In the genomic region with DNA sequence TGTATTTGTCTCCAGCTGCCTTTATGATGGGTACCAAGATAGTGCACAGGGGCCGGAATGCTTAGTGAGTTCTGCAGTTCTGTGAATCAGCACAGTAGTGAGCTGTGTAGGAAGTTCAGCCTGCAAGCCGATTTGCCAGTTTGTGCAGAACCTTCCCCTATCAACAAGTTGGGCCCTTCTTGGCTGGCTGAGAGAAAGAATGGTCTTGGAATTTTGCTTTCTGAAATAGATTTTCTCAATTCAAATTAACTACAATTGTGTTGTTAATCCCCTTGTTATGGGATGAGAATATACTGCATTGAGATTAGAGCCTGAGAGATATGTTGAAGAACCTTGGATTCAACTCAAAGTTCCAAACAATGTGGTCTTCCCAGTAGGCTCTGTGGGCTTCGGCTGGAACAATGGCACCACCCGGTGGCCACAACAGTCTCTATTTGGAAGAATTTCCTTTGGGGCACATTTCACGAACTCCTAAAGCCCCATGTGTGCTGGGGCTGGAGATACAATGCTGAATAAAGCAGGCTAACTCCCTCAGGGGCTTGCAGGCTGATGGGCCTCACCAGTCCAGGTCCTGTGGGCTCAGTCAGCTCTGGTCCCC, we compare ENCODE assay signal across 8 cellular contexts. TPM values are rescaled to one million over a fixed set of nuclear protein-coding genes. Genes with fewer than 3 reads are reported as not detected.
DNase-seq lines count a peak whose midpoint lies in the region; ATAC-seq and TF ChIP-seq lines count a peak whose summit lies in the region.

No MANE protein-coding gene starts in this region.

- TF ChIP-seq POLR2A in breast epithelium (IDR thresholded peaks at IDR 0.05) = no peak
- no peak for TF ChIP-seq POLR2A in vagina (IDR thresholded peaks at IDR 0.05)

- peak in 2 of 3 donors; percentile 24 to 60 for TF ChIP-seq CTCF in breast epithelium (IDR thresholded peaks at IDR 0.05)
- TF ChIP-seq CTCF in vagina (IDR thresholded peaks at IDR 0.05) = peak; percentile 12 to 60 (median 31)

- H3K36me3 ChIP-seq in breast epithelium (no peaks in the 10 kb centered on the region), vagina (no peaks in the 10 kb centered on the region)

- H3K9me3 ChIP-seq in breast epithelium = no peaks in the 10 kb centered on the region
- no peaks in the 10 kb centered on the region for H3K9me3 ChIP-seq in vagina

- no peaks in the 10 kb centered on the region for H3K4me1 ChIP-seq in breast epithelium
- no peaks in the 10 kb centered on the region for H3K4me1 ChIP-seq in vagina

- H3K27ac ChIP-seq in breast epithelium (no peak overlapping the region), vagina (no peak overlapping the region)

- ATAC-seq in GM21529 (IDR thresholded peaks at IDR 0.05; ENCODE audit: unreplicated experiment) = peak; percentile 52

- DNase-seq in CD1c-positive myeloid dendritic cell (ENCODE audit: extremely low spot score) (peak; percentile 23), NCI-H2227 (lab: John Stamatoyannopoulos, UW; ENCODE audit: unreplicated experiment) (peak; percentile 55), breast epithelium (ENCODE audit: low spot score in 2 of 2) (no peak), kidney glomerular epithelial cell (lab: John Stamatoyannopoulos, UW) (peak; percentile 27), vagina (ENCODE audit: extremely low spot score in 2 of 2) (no peak), SKM-1 (lab: John Stamatoyannopoulos, UW; ENCODE audit: unreplicated experiment) (no peak), NCI-H2196 treated with DMSO at 0.1 percent for 48 hours (lab: John Stamatoyannopoulos, UW; ENCODE audit: unreplicated experiment) (no peak)

- intact Hi-C loops in breast epithelium (cut with DNase I; ENCODE audit: low total_unique reads) (no loop called here), vagina (cut with DNase I) (loop anchor here (2.0 kb wide), 1 partner anchor 802 kb away; a partner anchor contains a TSS)

- H3K27me3 ChIP-seq in breast epithelium (no peaks in the 10 kb centered on the region), vagina (no peaks in the 10 kb centered on the region)

- H3K4me3 ChIP-seq in breast epithelium = no peak overlapping the region
- no peak overlapping the region for H3K4me3 ChIP-seq in vagina

RNA-seq across cellular contexts. Expression of a gene that starts 59.1 kb away (rescaled TPM):
- total RNA-seq in breast epithelium (not detected), vagina (not detected)

Comparison
In these comparisons a context has a peak if more than half of its experiments do, and no peak if none do; other contexts are left out.
1. DNase-seq: peak in CD1c-positive myeloid dendritic cell (single experiment), NCI-H2227 (single experiment) and kidney glomerular epithelial cell (single experiment); none in breast epithelium (0 of 2), vagina (0 of 2), SKM-1 (single experiment) and NCI-H2196 treated with DMSO at 0.1 percent for 48 hours (single experiment).